Comparison of ENCODE assay signal across 14 cellular contexts in genomic region chr18:5582054-5582453, GRCh38. TPM values are rescaled to one million over a fixed set of nuclear protein-coding genes. Genes with fewer than 3 reads are reported as not detected.
DNase-seq lines count a peak whose midpoint lies in the region; ATAC-seq and TF ChIP-seq lines count a peak whose summit lies in the region.
"Had no signal": no experiment of that assay in that cellular context is flagged by ENCODE, and none has a peak within 500 bp of the region (broad histone marks: within the 10 kb centered on the region; RNA-seq: fewer than 3 reads in every experiment).

No MANE protein-coding gene starts in this region.

- no peaks in the 10 kb centered on the region for H3K79me1 ChIP-seq in mesenchymal stem cell (replicated peaks; ENCODE audit: low read length, poor library complexity, severe bottlenecking)

- H3K18ac ChIP-seq in mesenchymal stem cell (ENCODE audit: low read depth in 1 of 2, low read length in 2 of 2), result no peak overlapping the region

- no peak overlapping the region for H3K4me3 Mint-ChIP-seq in CD4-positive, alpha-beta T cell
- H3K4me3 Mint-ChIP-seq: stimulated activated memory B cell treated with anti-CD40 and anti-IgM and Interleukin-4, amounts not matched to agents 10 μg/mL and 1 μg/mL and 100 μg/mL, for 72 hours had no signal

- H2AFZ ChIP-seq in mesenchymal stem cell (ENCODE audit: low read depth, low read length), result no peak overlapping the region

- no peak overlapping the region for H3K27ac Mint-ChIP-seq in CD4-positive, alpha-beta T cell
- H3K27ac Mint-ChIP-seq: activated naive CD4-positive, alpha-beta T cell treated with anti-CD3 and anti-CD28 coated beads, Interleukin-2, amount 50 U/mL, for 72 hours; stimulated activated memory B cell treated with anti-CD40 and anti-IgM and Interleukin-4, amounts not matched to agents 10 μg/mL and 1 μg/mL and 100 μg/mL, for 72 hours had no signal

- no peak overlapping the region for H3K23ac ChIP-seq in mesenchymal stem cell (ENCODE audit: low read length in 2 of 2)

- CTCF ChIA-PET in CD4-positive, alpha-beta T cell (lab: Charles Lee), result no interaction called here

- no peak for ATAC-seq in CD4-positive, alpha-beta T cell (ENCODE audit: poor library complexity)
- no peak for ATAC-seq in HG02970 (IDR thresholded peaks at IDR 0.05; ENCODE audit: low FRiP score, unreplicated experiment)
- ATAC-seq: activated naive CD4-positive, alpha-beta T cell treated with anti-CD3 and anti-CD28 coated beads, Interleukin-2, amount 50 U/mL, for 72 hours; psoas muscle; stimulated activated memory B cell treated with anti-CD40 and anti-IgM and Interleukin-4, amounts not matched to agents 10 μg/mL and 1 μg/mL and 100 μg/mL, for 72 hours had no signal

- H3K9me3 Mint-ChIP-seq in CD4-positive, alpha-beta T cell, result no peaks in the 10 kb centered on the region
- H3K9me3 Mint-ChIP-seq: activated naive CD4-positive, alpha-beta T cell treated with anti-CD3 and anti-CD28 coated beads, Interleukin-2, amount 50 U/mL, for 72 hours; stimulated activated memory B cell treated with anti-CD40 and anti-IgM and Interleukin-4, amounts not matched to agents 10 μg/mL and 1 μg/mL and 100 μg/mL, for 72 hours had no signal

- H3K36me3 ChIP-seq in HUES64 (ENCODE audit: insufficient read depth, low read length) (no peaks in the 10 kb centered on the region), mesenchymal stem cell (ENCODE audit: control insufficient read depth in 1 of 2, insufficient read depth in 2 of 2, low read depth in 1 of 2, low read length in 2 of 2) (no peaks in the 10 kb centered on the region)
- H3K36me3 ChIP-seq: BLaER1 treated with 17β-estradiol and CSF1 and Interleukin-3, amounts not matched to agents 10 nM and 100 nM had no signal

- H4K8ac ChIP-seq in mesenchymal stem cell (ENCODE audit: low read length), result no peak overlapping the region

- H3K14ac ChIP-seq in mesenchymal stem cell (ENCODE audit: low read length in 2 of 2), result no peak overlapping the region

- H3K4me2 ChIP-seq in mesenchymal stem cell (ENCODE audit: low read length, poor library complexity, severe bottlenecking), result no peak overlapping the region

- no peak overlapping the region for H2BK120ac ChIP-seq in mesenchymal stem cell (ENCODE audit: low read depth, low read length)

- DNase-seq in AG20443 (ENCODE audit: low spot score), result peak; percentile 56
- peak; percentile 85 for DNase-seq in choroid plexus epithelial cell (ENCODE audit: low read depth)
- no peak for DNase-seq in mesenchymal stem cell
- DNase-seq in AG08396 (ENCODE audit: low spot score), result no peak
- DNase-seq in CD4-positive, alpha-beta T cell, result no peak
- no peak for DNase-seq in NCI-H345 (lab: John Stamatoyannopoulos, UW)
- DNase-seq: NCI-H2227 treated with DMSO at 0.1 percent for 48 hours, psoas muscle had no signal

- no peaks in the 10 kb centered on the region for H3K36me3 Mint-ChIP-seq in CD4-positive, alpha-beta T cell (ENCODE audit: low read depth)
- H3K36me3 Mint-ChIP-seq: activated naive CD4-positive, alpha-beta T cell treated with anti-CD3 and anti-CD28 coated beads, Interleukin-2, amount 50 U/mL, for 72 hours; stimulated activated memory B cell treated with anti-CD40 and anti-IgM and Interleukin-4, amounts not matched to agents 10 μg/mL and 1 μg/mL and 100 μg/mL, for 72 hours had no signal

- no peak overlapping the region for H2BK12ac ChIP-seq in mesenchymal stem cell (ENCODE audit: low read length in 2 of 2)

- intact Hi-C loops in CD4-positive, alpha-beta T cell (cut with DNase I, micrococcal nuclease), result no loop called here

- TF ChIP-seq CTCF in choroid plexus epithelial cell (conservative IDR thresholded peaks at IDR 0.05; ENCODE audit: low read depth, low read length), result no peak
- TF ChIP-seq CTCF in CD4-positive, alpha-beta T cell (IDR thresholded peaks at IDR 0.05), result no peak

- no peak overlapping the region for H2AK5ac ChIP-seq in mesenchymal stem cell (ENCODE audit: low read length, severe bottlenecking)

- no peak overlapping the region for H4K91ac ChIP-seq in mesenchymal stem cell (ENCODE audit: low read length)

- no peak overlapping the region for H3K4ac ChIP-seq in mesenchymal stem cell (ENCODE audit: low read depth in 1 of 2, low read length in 2 of 2)

- H3K9me3 ChIP-seq in HUES64 (ENCODE audit: insufficient read depth, low read depth, low read length), result no peaks in the 10 kb centered on the region
- no peaks in the 10 kb centered on the region for H3K9me3 ChIP-seq in mesenchymal stem cell (ENCODE audit: control insufficient read depth, low read length)
- no peaks in the 10 kb centered on the region for H3K9me3 ChIP-seq in CD4-positive, alpha-beta T cell (ENCODE audit: control insufficient read depth, low read length)
- H3K9me3 ChIP-seq: BLaER1 treated with 17β-estradiol and CSF1 and Interleukin-3, amounts not matched to agents 10 nM and 100 nM; psoas muscle had no signal

- 43% methylated on average over 4 of the region's 5 CpGs for WGBS in HUES64
- WGBS in mesenchymal stem cell, result 23% methylated on average over 4 of the region's 5 CpGs

- H3K27me3 Mint-ChIP-seq in CD4-positive, alpha-beta T cell, result peaks cover 15% of the 10 kb centered on the region
- H3K27me3 Mint-ChIP-seq: stimulated activated memory B cell treated with anti-CD40 and anti-IgM and Interleukin-4, amounts not matched to agents 10 μg/mL and 1 μg/mL and 100 μg/mL, for 72 hours had no signal

- H3K4me1 ChIP-seq in HUES64 (ENCODE audit: insufficient read depth, low read length), result peaks cover 47% of the 10 kb centered on the region
- H3K4me1 ChIP-seq in mesenchymal stem cell (ENCODE audit: control insufficient read depth, insufficient read depth, low read depth, low read length), result peaks cover 11% of the 10 kb centered on the region
- H3K4me1 ChIP-seq: psoas muscle had no signal

- peak overlapping the region; percentile 32; the same call in 1 of the 2 replicates for H3K27ac ChIP-seq in HUES64 (ENCODE audit: low read depth, low read length)
- H3K27ac ChIP-seq in mesenchymal stem cell (ENCODE audit: low read length, poor library complexity, severe bottlenecking), result peak overlapping the region; percentile 50
- H3K27ac ChIP-seq in CD4-positive, alpha-beta T cell (ENCODE audit: low read depth, low read length), result no peak overlapping the region
- H3K27ac ChIP-seq: psoas muscle had no signal

- H2BK15ac ChIP-seq in mesenchymal stem cell (ENCODE audit: low read depth, poor library complexity, severe bottlenecking), result no peak overlapping the region

- H3K4me3 ChIP-seq in HUES64 (ENCODE audit: low read length) (no peak overlapping the region), choroid plexus epithelial cell (ENCODE audit: low read depth, low read length) (no peak overlapping the region), mesenchymal stem cell (ENCODE audit: insufficient read depth in 1 of 2, low read depth in 1 of 2, low read length in 2 of 2) (no peak overlapping the region)
- H3K4me3 ChIP-seq: BLaER1 treated with 17β-estradiol and CSF1 and Interleukin-3, amounts not matched to agents 10 nM and 100 nM; psoas muscle had no signal

- H2BK5ac ChIP-seq in mesenchymal stem cell (ENCODE audit: low read depth, low read length, poor library complexity, severe bottlenecking), result no peak overlapping the region

- no peak overlapping the region for H3K9ac ChIP-seq in HUES64 (ENCODE audit: low read depth, low read length)
- peak overlapping the region; percentile 52 for H3K9ac ChIP-seq in mesenchymal stem cell (ENCODE audit: low read length)

- H3K4me1 Mint-ChIP-seq in CD4-positive, alpha-beta T cell (ENCODE audit: low read depth), result no peaks in the 10 kb centered on the region
- H3K4me1 Mint-ChIP-seq: stimulated activated memory B cell treated with anti-CD40 and anti-IgM and Interleukin-4, amounts not matched to agents 10 μg/mL and 1 μg/mL and 100 μg/mL, for 72 hours had no signal

- H3K27me3 ChIP-seq in HUES64 (ENCODE audit: insufficient read depth, low read length) (no peaks in the 10 kb centered on the region), mesenchymal stem cell (ENCODE audit: control insufficient read depth in 1 of 2, insufficient read depth in 1 of 2, low read length in 2 of 2) (no peaks in the 10 kb centered on the region)
- no peaks in the 10 kb centered on the region for H3K27me3 ChIP-seq in CD4-positive, alpha-beta T cell (ENCODE audit: control insufficient read depth, insufficient read depth, low read length)
- H3K27me3 ChIP-seq: BLaER1 treated with 17β-estradiol and CSF1 and Interleukin-3, amounts not matched to agents 10 nM and 100 nM had no signal

- POLR2A ChIA-PET in CD4-positive, alpha-beta T cell (lab: Charles Lee), result no interaction called here

RNA-seq across cellular contexts. Expression of gene EPB41L3, which starts 38.3 kb away (rescaled TPM):
- 20.7 TPM for polyA plus RNA-seq in HUES64 (2013, experiment 1 of 2)
- polyA plus RNA-seq in HUES64 (2013, experiment 2 of 2), result 24.2 TPM
- 0.23 TPM for polyA plus RNA-seq in mesenchymal stem cell (2013, experiment 1 of 2)
- 0.33 TPM for polyA plus RNA-seq in mesenchymal stem cell (2013, experiment 2 of 2)
- total RNA-seq in CD4-positive, alpha-beta T cell, result 10 to 100 TPM; 10.9 to 11.2 TPM
- total RNA-seq: activated CD8-positive, alpha-beta memory T cell treated with anti-CD3 and anti-CD28 coated beads for 36 hours had no signal

Comparison
In these comparisons a context has a peak if more than half of its experiments do, and no peak if none do; other contexts are left out.
1. DNase-seq: peak in AG20443 (single experiment) and choroid plexus epithelial cell (single experiment); none in mesenchymal stem cell (single experiment), AG08396 (single experiment), CD4-positive, alpha-beta T cell (0 of 10) and NCI-H345 (single experiment).